22 cellular contexts compared by ENCODE assay signal in genomic region chrX:9205599-9206223, GRCh38.
"Had no signal": no experiment of that assay in that cellular context is flagged by ENCODE, and none has a peak within 500 bp of the region (broad histone marks: within the 10 kb centered on the region; RNA-seq: fewer than 3 reads in every experiment).

No MANE protein-coding gene starts in this region.

- H3K9me3 ChIP-seq: left lung, suprapubic skin, tibial nerve had no signal

- ATAC-seq: activated CD4-positive, alpha-beta T cell treated with anti-CD3 and anti-CD28 coated beads for 36 hours; left lung; right cardiac atrium; stimulated activated naive CD8-positive, alpha-beta T cell treated with anti-CD3 and anti-CD28 coated beads, Interleukin-15, amount 100 ng/mL, for 72 hours; WTC11 had no signal

- H3K27ac Mint-ChIP-seq: activated CD4-positive, alpha-beta T cell treated with anti-CD3 and anti-CD28 coated beads for 36 hours; activated naive CD8-positive, alpha-beta T cell treated with anti-CD3 and anti-CD28 coated beads, Interleukin-2, amount 10 ng/mL, durations not matched to agents 7 days and 5 days; T-helper 1 cell treated with Interleukin-12 subunit alpha and Interleukin-12 subunit beta and Interleukin-4 antibody, amounts not matched to agents 30 μg/mL and 1 μg/mL, for 36 hours had no signal

- H3K9ac ChIP-seq: parathyroid adenoma had no signal

- H3K4me1 Mint-ChIP-seq: activated CD4-positive, alpha-beta T cell treated with anti-CD3 and anti-CD28 coated beads for 36 hours had no signal

- H3K27me3 ChIP-seq: cardiac muscle cell, suprapubic skin, tibial nerve had no signal

- H2AFZ ChIP-seq: parathyroid adenoma had no signal

- H3K36me3 ChIP-seq: cardiac muscle cell, left lung, suprapubic skin, tibial nerve had no signal

- H3K4me1 ChIP-seq: left lung, parathyroid adenoma, tibial nerve had no signal

- H3K27me3 Mint-ChIP-seq: activated naive CD8-positive, alpha-beta T cell treated with anti-CD3 and anti-CD28 coated beads, Interleukin-2, amount 10 ng/mL, durations not matched to agents 7 days and 5 days; stimulated activated naive CD8-positive, alpha-beta T cell treated with anti-CD3 and anti-CD28 coated beads, Interleukin-15, amount 100 ng/mL, for 72 hours had no signal

- H3K9me3 Mint-ChIP-seq: stimulated activated naive CD8-positive, alpha-beta T cell treated with anti-CD3 and anti-CD28 coated beads, Interleukin-15, amount 100 ng/mL, for 72 hours; T-helper 1 cell treated with Interleukin-12 subunit alpha and Interleukin-12 subunit beta and Interleukin-4 antibody, amounts not matched to agents 30 μg/mL and 1 μg/mL, for 36 hours; WTC11 had no signal

- DNase-seq: activated CD4-positive, alpha-beta T cell treated with anti-CD3 and anti-CD28 coated beads for 36 hours; activated CD4-positive, alpha-beta T cell treated with anti-CD3 and anti-CD28 coated beads, Interleukin-2, amount 50 U/mL, for 4 hours; activated effector memory CD4-positive, alpha-beta T cell treated with anti-CD3 and anti-CD28 coated beads, Interleukin-2, amount 50 U/mL, for 16 hours; activated naive CD8-positive, alpha-beta T cell treated with anti-CD3 and anti-CD28 coated beads, Interleukin-2, amount 10 ng/mL, durations not matched to agents 7 days and 5 days; amygdala; erythroblast; foreskin fibroblast; left lung; nucleus accumbens; right cardiac atrium; stimulated activated CD4-positive, alpha-beta T cell treated with anti-CD3 and anti-CD28 coated beads, Interleukin-12 subunit alpha, Interleukin-12 subunit beta, amount 100 ng/mL, for 4 hours; stimulated activated CD4-positive, alpha-beta T cell treated with anti-CD3 and anti-CD28 coated beads, Interleukin-4, amount 100 ng/mL, for 4 hours; stimulated activated naive CD8-positive, alpha-beta T cell treated with anti-CD3 and anti-CD28 coated beads, Interleukin-15, amount 100 ng/mL, for 72 hours; T1000 had no signal

- H3K4me3 ChIP-seq: cardiac muscle cell, left lung, lung, suprapubic skin, tibial nerve had no signal

- H3K79me2 ChIP-seq: parathyroid adenoma had no signal

- H3K4me3 Mint-ChIP-seq: activated CD4-positive, alpha-beta T cell treated with anti-CD3 and anti-CD28 coated beads for 36 hours; activated naive CD8-positive, alpha-beta T cell treated with anti-CD3 and anti-CD28 coated beads, Interleukin-2, amount 10 ng/mL, durations not matched to agents 7 days and 5 days; stimulated activated naive CD8-positive, alpha-beta T cell treated with anti-CD3 and anti-CD28 coated beads, Interleukin-15, amount 100 ng/mL, for 72 hours; T-helper 1 cell treated with Interleukin-12 subunit alpha and Interleukin-12 subunit beta and Interleukin-4 antibody, amounts not matched to agents 30 μg/mL and 1 μg/mL, for 36 hours; WTC11 had no signal

- H3K36me3 Mint-ChIP-seq: activated naive CD8-positive, alpha-beta T cell treated with anti-CD3 and anti-CD28 coated beads, Interleukin-2, amount 10 ng/mL, durations not matched to agents 7 days and 5 days; WTC11 had no signal

- FAIRE-seq: endometrium had no signal

- H3K27ac ChIP-seq: cardiac muscle cell, left lung, parathyroid adenoma, suprapubic skin, tibial nerve had no signal
